In genomic region chr11:62922189-62922589, GRCh38 we compare ENCODE assay signal across 1 cellular context.
TF ChIP-seq lines count a peak whose summit lies in the region.

No MANE protein-coding gene starts in this region.

TF ChIP-seq in GM23338, 12 proteins besides CTCF, POLR2A, EP300 and RAD21:
- TF ChIP-seq, protein P1, sequence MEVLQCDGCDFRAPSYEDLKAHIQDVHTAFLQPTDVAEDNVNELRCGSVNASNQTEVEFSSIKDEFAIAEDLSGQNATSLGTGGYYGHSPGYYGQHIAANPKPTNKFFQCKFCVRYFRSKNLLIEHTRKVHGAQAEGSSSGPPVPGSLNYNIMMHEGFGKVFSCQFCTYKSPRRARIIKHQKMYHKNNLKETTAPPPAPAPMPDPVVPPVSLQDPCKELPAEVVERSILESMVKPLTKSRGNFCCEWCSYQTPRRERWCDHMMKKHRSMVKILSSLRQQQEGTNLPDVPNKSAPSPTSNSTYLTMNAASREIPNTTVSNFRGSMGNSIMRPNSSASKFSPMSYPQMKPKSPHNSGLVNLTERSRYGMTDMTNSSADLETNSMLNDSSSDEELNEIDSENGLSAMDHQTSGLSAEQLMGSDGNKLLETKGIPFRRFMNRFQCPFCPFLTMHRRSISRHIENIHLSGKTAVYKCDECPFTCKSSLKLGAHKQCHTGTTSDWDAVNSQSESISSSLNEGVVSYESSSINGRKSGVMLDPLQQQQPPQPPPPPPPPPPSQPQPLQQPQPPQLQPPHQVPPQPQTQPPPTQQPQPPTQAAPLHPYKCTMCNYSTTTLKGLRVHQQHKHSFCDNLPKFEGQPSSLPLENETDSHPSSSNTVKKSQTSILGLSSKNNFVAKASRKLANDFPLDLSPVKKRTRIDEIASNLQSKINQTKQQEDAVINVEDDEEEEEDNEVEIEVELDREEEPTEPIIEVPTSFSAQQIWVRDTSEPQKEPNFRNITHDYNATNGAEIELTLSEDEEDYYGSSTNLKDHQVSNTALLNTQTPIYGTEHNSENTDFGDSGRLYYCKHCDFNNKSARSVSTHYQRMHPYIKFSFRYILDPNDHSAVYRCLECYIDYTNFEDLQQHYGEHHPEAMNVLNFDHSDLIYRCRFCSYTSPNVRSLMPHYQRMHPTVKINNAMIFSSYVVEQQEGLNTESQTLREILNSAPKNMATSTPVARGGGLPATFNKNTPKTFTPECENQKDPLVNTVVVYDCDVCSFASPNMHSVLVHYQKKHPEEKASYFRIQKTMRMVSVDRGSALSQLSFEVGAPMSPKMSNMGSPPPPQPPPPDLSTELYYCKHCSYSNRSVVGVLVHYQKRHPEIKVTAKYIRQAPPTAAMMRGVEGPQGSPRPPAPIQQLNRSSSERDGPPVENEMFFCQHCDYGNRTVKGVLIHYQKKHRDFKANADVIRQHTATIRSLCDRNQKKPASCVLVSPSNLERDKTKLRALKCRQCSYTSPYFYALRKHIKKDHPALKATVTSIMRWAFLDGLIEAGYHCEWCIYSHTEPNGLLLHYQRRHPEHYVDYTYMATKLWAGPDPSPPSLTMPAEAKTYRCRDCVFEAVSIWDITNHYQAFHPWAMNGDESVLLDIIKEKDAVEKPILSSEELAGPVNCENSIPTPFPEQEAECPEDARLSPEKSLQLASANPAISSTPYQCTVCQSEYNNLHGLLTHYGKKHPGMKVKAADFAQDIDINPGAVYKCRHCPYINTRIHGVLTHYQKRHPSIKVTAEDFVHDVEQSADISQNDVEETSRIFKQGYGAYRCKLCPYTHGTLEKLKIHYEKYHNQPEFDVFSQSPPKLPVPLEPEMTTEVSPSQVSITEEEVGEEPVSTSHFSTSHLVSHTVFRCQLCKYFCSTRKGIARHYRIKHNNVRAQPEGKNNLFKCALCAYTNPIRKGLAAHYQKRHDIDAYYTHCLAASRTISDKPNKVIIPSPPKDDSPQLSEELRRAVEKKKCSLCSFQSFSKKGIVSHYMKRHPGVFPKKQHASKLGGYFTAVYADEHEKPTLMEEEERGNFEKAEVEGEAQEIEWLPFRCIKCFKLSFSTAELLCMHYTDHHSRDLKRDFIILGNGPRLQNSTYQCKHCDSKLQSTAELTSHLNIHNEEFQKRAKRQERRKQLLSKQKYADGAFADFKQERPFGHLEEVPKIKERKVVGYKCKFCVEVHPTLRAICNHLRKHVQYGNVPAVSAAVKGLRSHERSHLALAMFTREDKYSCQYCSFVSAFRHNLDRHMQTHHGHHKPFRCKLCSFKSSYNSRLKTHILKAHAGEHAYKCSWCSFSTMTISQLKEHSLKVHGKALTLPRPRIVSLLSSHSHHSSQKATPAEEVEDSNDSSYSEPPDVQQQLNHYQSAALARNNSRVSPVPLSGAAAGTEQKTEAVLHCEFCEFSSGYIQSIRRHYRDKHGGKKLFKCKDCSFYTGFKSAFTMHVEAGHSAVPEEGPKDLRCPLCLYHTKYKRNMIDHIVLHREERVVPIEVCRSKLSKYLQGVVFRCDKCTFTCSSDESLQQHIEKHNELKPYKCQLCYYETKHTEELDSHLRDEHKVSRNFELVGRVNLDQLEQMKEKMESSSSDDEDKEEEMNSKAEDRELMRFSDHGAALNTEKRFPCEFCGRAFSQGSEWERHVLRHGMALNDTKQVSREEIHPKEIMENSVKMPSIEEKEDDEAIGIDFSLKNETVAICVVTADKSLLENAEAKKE (CRISPR knock-in tag; IDR thresholded peaks at IDR 0.05): no peak
- no peak for TF ChIP-seq REST (IDR thresholded peaks at IDR 0.05; ENCODE audit: unreplicated experiment)
- no peak for TF ChIP-seq STAT1 (IDR thresholded peaks at IDR 0.05; ENCODE audit: unreplicated experiment)
- TF ChIP-seq CREB1 (CRISPR knock-in tag; IDR thresholded peaks at IDR 0.05; ENCODE audit: low read depth): no peak
